ENCODE assay signal across 8 cellular contexts in the genomic region with DNA sequence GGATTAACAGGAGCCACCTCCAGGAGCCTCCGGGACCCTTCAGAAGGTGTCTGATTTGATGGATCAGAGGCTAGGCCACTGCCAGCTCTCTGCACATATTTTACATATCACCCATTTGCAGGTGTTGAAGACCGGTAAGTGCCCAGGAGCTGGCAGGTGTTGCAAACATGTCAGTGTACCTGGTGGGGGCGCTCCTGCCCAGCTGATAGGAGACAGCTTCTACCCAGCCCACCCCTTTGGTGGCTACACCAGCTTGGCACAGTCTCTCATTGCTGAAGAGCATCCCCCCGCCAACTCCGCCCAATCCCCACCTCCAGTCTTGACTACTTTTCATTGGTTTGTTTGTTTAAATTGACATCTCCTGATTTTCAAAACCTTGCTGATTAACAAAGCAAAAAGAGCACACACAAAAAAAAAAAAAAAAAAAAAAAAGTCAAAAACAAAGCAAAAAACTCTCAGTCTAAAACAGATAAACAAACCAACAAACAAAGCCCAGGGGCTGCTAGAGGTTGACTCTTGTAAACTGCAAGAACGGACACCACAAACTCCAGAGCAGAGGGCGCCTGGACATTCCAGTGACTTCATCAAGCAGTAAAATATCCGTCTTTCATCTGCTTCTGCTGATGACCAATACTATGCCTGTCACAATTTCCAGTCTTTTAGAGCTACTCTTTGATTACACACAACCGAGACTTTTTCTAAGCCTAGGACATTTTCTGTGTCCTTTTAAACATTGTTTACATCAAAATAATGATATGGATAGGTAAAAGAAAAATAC.
DNase-seq lines count a peak whose midpoint lies in the region; ATAC-seq and TF ChIP-seq lines count a peak whose summit lies in the region.

No MANE protein-coding gene starts in this region.

- H3K27me3 ChIP-seq in A673 (replicated peaks; ENCODE audit: insufficient read depth, low read depth, low read length, poor library complexity) = no peaks in the 10 kb centered on the region

- no peak overlapping the region for H3K27ac ChIP-seq in A673 (ENCODE audit: low read depth, low read length, poor library complexity, severe bottlenecking)
- H3K27ac ChIP-seq in RWPE1 = no peak overlapping the region

- intact Hi-C loops in A673 (cut with micrococcal nuclease; ENCODE audit: unreplicated experiment) = no loop called here
- intact Hi-C loops in left ventricle myocardium superior (cut with micrococcal nuclease) = no loop called here

- 0 out of 2 replicates have a peak, but pooled peaks have one; percentile 14 for TF ChIP-seq CTCF in A673 (conservative IDR thresholded peaks at IDR 0.05; ENCODE audit: low read depth, low read length)
- TF ChIP-seq CTCF in GM12873 (IDR thresholded peaks at IDR 0.05; ENCODE audit: insufficient read depth, low read depth, low read length, missing control alignments) = peak; percentile 22
- TF ChIP-seq CTCF in RWPE1 (conservative IDR thresholded peaks at IDR 0.05; ENCODE audit: low read depth) = no peak

- H3K9me3 ChIP-seq in A673 (ENCODE audit: low read depth, low read length, poor library complexity, severe bottlenecking) = peaks cover 13% of the 10 kb centered on the region

- POLR2A ChIA-PET in A673 (lab: Charles Lee; ENCODE audit: low non-redundant PET) (no interaction called here), RWPE1 (lab: Yijun Ruan, JAX; ENCODE audit: low non-redundant PET) (no interaction called here)

- H3K4me1 ChIP-seq in A673 (ENCODE audit: insufficient read depth, low read length, poor library complexity, severe bottlenecking) = no peaks in the 10 kb centered on the region

- ATAC-seq in left ventricle myocardium superior (no peak), GM21526 (IDR thresholded peaks at IDR 0.05; ENCODE audit: low FRiP score, unreplicated experiment) (no peak), GM19397 (IDR thresholded peaks at IDR 0.05; ENCODE audit: unreplicated experiment) (no peak)

- peak; percentile 0 for DNase-seq in A673 (ENCODE audit: low spot score)
- peak; percentile 28 for DNase-seq in left ventricle myocardium superior
- DNase-seq in AG08396 (ENCODE audit: low spot score) = no peak
- DNase-seq in RWPE1 (ENCODE audit: low spot score) = no peak

- H3K4me3 ChIP-seq in A673 (ENCODE audit: low read depth, low read length, poor library complexity, severe bottlenecking) = no peak overlapping the region

- CTCF ChIA-PET in A673 (lab: Charles Lee) = no interaction called here
- CTCF ChIA-PET in RWPE1 (lab: Yijun Ruan, JAX) = interaction anchor here (0.6 to 0.7 kb wide), 2 partner anchors 445 to 643 kb away, joined by 3 to 5 read pairs; no protein-coding TSS in a partner anchor

- BruUV-seq in A673 (replicated peaks; lab: Mats Ljungman, UMichigan) = no TSS peak

- no peaks in the 10 kb centered on the region for H3K36me3 ChIP-seq in A673 (ENCODE audit: insufficient read depth, low read length, poor library complexity, severe bottlenecking)

TF ChIP-seq in PFSK-1, 5 proteins besides CTCF, POLR2A, EP300 and RAD21:
- TF ChIP-seq FOXP2 (optimal IDR thresholded peaks at IDR 0.05; ENCODE audit: borderline replicate concordance, extremely low read depth, extremely low read length, insufficient read depth) (peak; percentile 35), POLR2AphosphoS5 (IDR thresholded peaks at IDR 0.05; ENCODE audit: low read depth, low read length) (no peak)

Comparison
In these comparisons a context has a peak if more than half of its experiments do, and no peak if none do; other contexts are left out.
1. DNase-seq: peak in A673 (single experiment) and left ventricle myocardium superior (single experiment); none in AG08396 (single experiment) and RWPE1 (single experiment).